ENCODE assay signal across 8 cellular contexts in genomic region chrX:153667281-153667831, GRCh38. TPM values are rescaled to one million over a fixed set of nuclear protein-coding genes. Genes with fewer than 3 reads are reported as not detected.
DNase-seq lines count a peak whose midpoint lies in the region; ATAC-seq and TF ChIP-seq lines count a peak whose summit lies in the region.
"Had no signal": no experiment of that assay in that cellular context is flagged by ENCODE, and none has a peak within 500 bp of the region (broad histone marks: within the 10 kb centered on the region; RNA-seq: fewer than 3 reads in every experiment).

No MANE protein-coding gene starts in this region.

- POLR2A ChIA-PET in CD4-positive, alpha-beta T cell (lab: Charles Lee) = interaction anchor here (1.5 kb wide), 1 partner anchor 726 kb away, joined by 4 read pairs; no protein-coding TSS in a partner anchor
- POLR2A ChIA-PET in HEK293 (lab: Yijun Ruan, JAX) = interaction anchor here (1.1 to 1.8 kb wide), 2 partner anchors 41 to 69 kb away, joined by 4 to 5 read pairs; no protein-coding TSS in a partner anchor
- POLR2A ChIA-PET in naive thymus-derived CD4-positive, alpha-beta T cell (lab: Charles Lee) = interaction anchor here (1.1 kb wide), 1 partner anchor 128 kb away, joined by 3 read pairs; no protein-coding TSS in a partner anchor

- peaks cover 8% of the 10 kb centered on the region for H3K27me3 Mint-ChIP-seq in CD4-positive, alpha-beta T cell
- H3K27me3 Mint-ChIP-seq in naive thymus-derived CD4-positive, alpha-beta T cell = peaks cover 0 to 26% (median 7%) of the 10 kb centered on the region in 5 donors

- H3K4me3 ChIP-seq in HEK293 (ENCODE audit: low read depth, low read length) (no peak overlapping the region), Karpas-422 (ENCODE audit: low read length) (no peak overlapping the region)
- H3K4me3 ChIP-seq in naive thymus-derived CD4-positive, alpha-beta T cell (ENCODE audit: low read length) = no peak overlapping the region

- no peak overlapping the region for H2AFZ ChIP-seq in Karpas-422 (ENCODE audit: low read length)
- H2AFZ ChIP-seq: parathyroid adenoma had no signal

- H3K27ac ChIP-seq in CD4-positive, alpha-beta T cell (ENCODE audit: low read depth, low read length) = no peak overlapping the region
- H3K27ac ChIP-seq in HEK293 (ENCODE audit: extremely low read depth, low read depth, low read length) = no peak overlapping the region
- H3K27ac ChIP-seq in angular gyrus (ENCODE audit: low read depth, low read length) = peak overlapping the region; percentile 55
- no peak overlapping the region for H3K27ac ChIP-seq in naive thymus-derived CD4-positive, alpha-beta T cell (ENCODE audit: low read depth, low read length)
- no peak overlapping the region for H3K27ac ChIP-seq in Karpas-422 (ENCODE audit: low read length)
- H3K27ac ChIP-seq: parathyroid adenoma had no signal

- no peaks in the 10 kb centered on the region for H3K36me3 ChIP-seq in HEK293 (ENCODE audit: control insufficient read depth in 2 of 2, insufficient read depth in 1 of 2, low read length in 2 of 2)
- no peaks in the 10 kb centered on the region for H3K36me3 ChIP-seq in naive thymus-derived CD4-positive, alpha-beta T cell (ENCODE audit: control insufficient read depth in 2 of 3, insufficient read depth in 3 of 3, low read length in 3 of 3)
- H3K36me3 ChIP-seq in Karpas-422 (ENCODE audit: insufficient read depth, low read length) = no peaks in the 10 kb centered on the region

- H3K9me3 ChIP-seq in CD4-positive, alpha-beta T cell (ENCODE audit: control insufficient read depth, low read length) = no peaks in the 10 kb centered on the region
- H3K9me3 ChIP-seq in HEK293 (ENCODE audit: control insufficient read depth, insufficient read depth, low read depth, low read length) = no peaks in the 10 kb centered on the region
- no peaks in the 10 kb centered on the region for H3K9me3 ChIP-seq in naive thymus-derived CD4-positive, alpha-beta T cell (ENCODE audit: control insufficient read depth in 2 of 3, low read length in 3 of 3)
- no peaks in the 10 kb centered on the region for H3K9me3 ChIP-seq in Karpas-422 (ENCODE audit: low read length)

- no peaks in the 10 kb centered on the region for H3K9me2 ChIP-seq in Karpas-422 (replicated peaks; ENCODE audit: insufficient read depth, low read length)

- no peaks in the 10 kb centered on the region for H4K20me1 ChIP-seq in Karpas-422 (ENCODE audit: insufficient read depth, low read depth, low read length)

- no peaks in the 10 kb centered on the region for H3K9me3 Mint-ChIP-seq in CD4-positive, alpha-beta T cell
- H3K9me3 Mint-ChIP-seq in naive thymus-derived CD4-positive, alpha-beta T cell = peaks cover 0 to 4% (median 0%) of the 10 kb centered on the region in 11 donors

- H3K9ac ChIP-seq in Karpas-422 (ENCODE audit: low read length) = no peak overlapping the region
- H3K9ac ChIP-seq: parathyroid adenoma had no signal

- H3K36me3 Mint-ChIP-seq in CD4-positive, alpha-beta T cell (ENCODE audit: low read depth) = no peaks in the 10 kb centered on the region
- H3K36me3 Mint-ChIP-seq in naive thymus-derived CD4-positive, alpha-beta T cell = no peaks in the 10 kb centered on the region

- DNase-seq in CD4-positive, alpha-beta T cell = no peak
- DNase-seq in naive thymus-derived CD4-positive, alpha-beta T cell = no peak
- DNase-seq in Karpas-422 (no peak), anterior cingulate cortex (lab: John Stamatoyannopoulos, UW) (no peak)

- H3K27ac Mint-ChIP-seq in CD4-positive, alpha-beta T cell = no peak overlapping the region
- peak overlapping the region in 2 of 9 donors; percentile 2 to 31 for H3K27ac Mint-ChIP-seq in naive thymus-derived CD4-positive, alpha-beta T cell

- intact Hi-C loops in CD4-positive, alpha-beta T cell (cut with DNase I, micrococcal nuclease) = loop anchor here (2.0 to 5.0 kb wide), 2 partner anchors 129 to 130 kb away; no protein-coding TSS in a partner anchor
- intact Hi-C loops in naive thymus-derived CD4-positive, alpha-beta T cell (cut with micrococcal nuclease) = loop anchor here in 1 of 2 donors (1.0 to 5.0 kb wide), 2 partner anchors 113 to 725 kb away; no protein-coding TSS in a partner anchor

- H3K27me3 ChIP-seq in CD4-positive, alpha-beta T cell (ENCODE audit: control insufficient read depth, insufficient read depth, low read length) = no peaks in the 10 kb centered on the region
- H3K27me3 ChIP-seq in naive thymus-derived CD4-positive, alpha-beta T cell (ENCODE audit: control insufficient read depth in 2 of 2, insufficient read depth in 2 of 2, low read length in 2 of 2) = no peaks in the 10 kb centered on the region
- H3K27me3 ChIP-seq in Karpas-422 (ENCODE audit: low read length) = no peaks in the 10 kb centered on the region

- no peak overlapping the region for H3K4me2 ChIP-seq in Karpas-422 (ENCODE audit: low read depth, low read length, poor library complexity, severe bottlenecking)

- H3K4me3 Mint-ChIP-seq in CD4-positive, alpha-beta T cell = peak overlapping the region; percentile 54
- H3K4me3 Mint-ChIP-seq in naive thymus-derived CD4-positive, alpha-beta T cell = peak overlapping the region; percentile 53 to 82 (median 74)

- peak; percentile 21 for ATAC-seq in CD4-positive, alpha-beta T cell (ENCODE audit: poor library complexity)
- no peak for ATAC-seq in naive thymus-derived CD4-positive, alpha-beta T cell
- no peak for ATAC-seq in GM19351 (IDR thresholded peaks at IDR 0.05; ENCODE audit: unreplicated experiment)

- no peaks in the 10 kb centered on the region for H3K79me2 ChIP-seq in Karpas-422 (ENCODE audit: low read length)
- H3K79me2 ChIP-seq: parathyroid adenoma had no signal

- H3K4me1 Mint-ChIP-seq in CD4-positive, alpha-beta T cell (ENCODE audit: low read depth) = peaks cover 8% of the 10 kb centered on the region
- peaks cover 5 to 8% (median 7%) of the 10 kb centered on the region in 7 donors for H3K4me1 Mint-ChIP-seq in naive thymus-derived CD4-positive, alpha-beta T cell

- H3K4me1 ChIP-seq in HEK293 (ENCODE audit: control insufficient read depth, insufficient read depth, low read length) (no peaks in the 10 kb centered on the region), Karpas-422 (ENCODE audit: low read length) (no peaks in the 10 kb centered on the region)
- no peaks in the 10 kb centered on the region for H3K4me1 ChIP-seq in naive thymus-derived CD4-positive, alpha-beta T cell (ENCODE audit: control insufficient read depth in 2 of 2, insufficient read depth in 2 of 2, low read length in 2 of 2)
- H3K4me1 ChIP-seq: parathyroid adenoma had no signal

- CTCF ChIA-PET in CD4-positive, alpha-beta T cell (lab: Charles Lee) = interaction anchor here (0.6 to 2.2 kb wide), 6 partner anchors 9 to 635 kb away, joined by 3 to 15 read pairs (median 4); no protein-coding TSS in a partner anchor
- CTCF ChIA-PET in HEK293 (lab: Yijun Ruan, JAX) = interaction anchor here (0.7 to 5.2 kb wide), 38 partner anchors 9 to 725 kb away, joined by 3 to 63 read pairs (median 6); partner anchors contain the start of genes ARHGAP4, DUSP9 and SLC6A8
- CTCF ChIA-PET in naive thymus-derived CD4-positive, alpha-beta T cell (lab: Charles Lee) = interaction anchor here (0.6 to 4.2 kb wide), 13 partner anchors 10 to 725 kb away, joined by 3 to 27 read pairs (median 4); no protein-coding TSS in a partner anchor

- TF ChIP-seq CTCF in CD4-positive, alpha-beta T cell (IDR thresholded peaks at IDR 0.05) = no peak
- no peak for TF ChIP-seq CTCF in HEK293 (tag by site-specific recombination; IDR thresholded peaks at IDR 0.05)

TF ChIP-seq in HEK293, 187 proteins besides CTCF, POLR2A, EP300 and RAD21 (continues in another document):
- TF ChIP-seq ZNF600 (tag by site-specific recombination; IDR thresholded peaks at IDR 0.05) = 0 out of 2 replicates have a peak, but pooled peaks have one; percentile 8
- no peak for TF ChIP-seq BCL11B (tag by site-specific recombination; IDR thresholded peaks at IDR 0.05; ENCODE audit: low read depth)
- TF ChIP-seq, protein P1, sequence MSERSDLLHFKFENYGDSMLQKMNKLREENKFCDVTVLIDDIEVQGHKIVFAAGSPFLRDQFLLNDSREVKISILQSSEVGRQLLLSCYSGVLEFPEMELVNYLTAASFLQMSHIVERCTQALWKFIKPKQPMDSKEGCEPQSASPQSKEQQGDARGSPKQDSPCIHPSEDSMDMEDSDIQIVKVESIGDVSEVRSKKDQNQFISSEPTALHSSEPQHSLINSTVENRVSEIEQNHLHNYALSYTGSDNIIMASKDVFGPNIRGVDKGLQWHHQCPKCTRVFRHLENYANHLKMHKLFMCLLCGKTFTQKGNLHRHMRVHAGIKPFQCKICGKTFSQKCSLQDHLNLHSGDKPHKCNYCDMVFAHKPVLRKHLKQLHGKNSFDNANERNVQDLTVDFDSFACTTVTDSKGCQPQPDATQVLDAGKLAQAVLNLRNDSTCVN (tag by site-specific recombination; optimal IDR thresholded peaks at IDR 0.05) = peak; percentile 7

RNA-seq across cellular contexts. Expression of gene PNCK, which starts 6.3 kb away (rescaled TPM):
- 1 to 10 TPM in 1 of 2 experiments, under 1 TPM in 1; 0.70 to 1.0 TPM for total RNA-seq in CD4-positive, alpha-beta T cell
- total RNA-seq in naive thymus-derived CD4-positive, alpha-beta T cell = 1 to 10 TPM in 1 of 5 experiments, under 1 TPM in 2, not detected in 2; 0.35 to 1.1 (median 0.58) TPM
- not detected for polyA plus RNA-seq in naive thymus-derived CD4-positive, alpha-beta T cell
- total RNA-seq in Karpas-422 (2014; rRNA removed; shearing (Covaris generic); ENCODE audit: low replicate concordance) = not detected in 2 replicates

RNA-seq across cellular contexts. Expression of gene DUSP9, which starts 20.4 kb away (rescaled TPM):
- total RNA-seq in CD4-positive, alpha-beta T cell = not detected
- not detected for total RNA-seq in naive thymus-derived CD4-positive, alpha-beta T cell
- not detected for polyA plus RNA-seq in naive thymus-derived CD4-positive, alpha-beta T cell
- total RNA-seq in Karpas-422 (2014; rRNA removed; shearing (Covaris generic); ENCODE audit: low replicate concordance) = not detected in 2 replicates

RNA-seq across cellular contexts. Expression of gene SLC6A8, which starts 20.4 kb away (rescaled TPM):
- total RNA-seq in CD4-positive, alpha-beta T cell = under 1 TPM; 0.42 to 0.71 TPM
- 1 to 10 TPM in 2 of 5 experiments, under 1 TPM in 3; 0.14 to 2.6 (median 0.84) TPM for total RNA-seq in naive thymus-derived CD4-positive, alpha-beta T cell
- under 1 TPM in 1 of 2 donors, not detected in 1; 0.10 TPM for polyA plus RNA-seq in naive thymus-derived CD4-positive, alpha-beta T cell
- 0.14 TPM in 1 of 2 replicates, not detected in the other for total RNA-seq in Karpas-422 (2014; rRNA removed; shearing (Covaris generic); ENCODE audit: low replicate concordance)

RNA-seq across cellular contexts. Expression of gene BCAP31, which starts 56.8 kb away (rescaled TPM):
- 10 to 100 TPM; 42.1 to 43.1 TPM for total RNA-seq in CD4-positive, alpha-beta T cell
- 100 to 1,000 TPM in 4 of 5 experiments, 10 to 100 TPM in 1; 80.2 to 153 (median 117) TPM for total RNA-seq in naive thymus-derived CD4-positive, alpha-beta T cell
- 100 to 1,000 TPM; 297 to 329 TPM for polyA plus RNA-seq in naive thymus-derived CD4-positive, alpha-beta T cell
- 99.7 and 110 TPM in 2 replicates for total RNA-seq in Karpas-422 (2014; rRNA removed; shearing (Covaris generic); ENCODE audit: low replicate concordance)

RNA-seq across cellular contexts. Expression of gene ABCD1, which starts 57.3 kb away (rescaled TPM):
- 1 to 10 TPM; 8.6 to 9.2 TPM for total RNA-seq in CD4-positive, alpha-beta T cell
- 10 to 100 TPM in 3 of 5 experiments, 1 to 10 TPM in 2; 6.6 to 17.6 (median 10.2) TPM for total RNA-seq in naive thymus-derived CD4-positive, alpha-beta T cell
- 1 to 10 TPM; 2.1 to 3.7 TPM for polyA plus RNA-seq in naive thymus-derived CD4-positive, alpha-beta T cell
- total RNA-seq in Karpas-422 (2014; rRNA removed; shearing (Covaris generic); ENCODE audit: low replicate concordance) = 1.9 and 4.1 TPM in 2 replicates
